In the genomic region with DNA sequence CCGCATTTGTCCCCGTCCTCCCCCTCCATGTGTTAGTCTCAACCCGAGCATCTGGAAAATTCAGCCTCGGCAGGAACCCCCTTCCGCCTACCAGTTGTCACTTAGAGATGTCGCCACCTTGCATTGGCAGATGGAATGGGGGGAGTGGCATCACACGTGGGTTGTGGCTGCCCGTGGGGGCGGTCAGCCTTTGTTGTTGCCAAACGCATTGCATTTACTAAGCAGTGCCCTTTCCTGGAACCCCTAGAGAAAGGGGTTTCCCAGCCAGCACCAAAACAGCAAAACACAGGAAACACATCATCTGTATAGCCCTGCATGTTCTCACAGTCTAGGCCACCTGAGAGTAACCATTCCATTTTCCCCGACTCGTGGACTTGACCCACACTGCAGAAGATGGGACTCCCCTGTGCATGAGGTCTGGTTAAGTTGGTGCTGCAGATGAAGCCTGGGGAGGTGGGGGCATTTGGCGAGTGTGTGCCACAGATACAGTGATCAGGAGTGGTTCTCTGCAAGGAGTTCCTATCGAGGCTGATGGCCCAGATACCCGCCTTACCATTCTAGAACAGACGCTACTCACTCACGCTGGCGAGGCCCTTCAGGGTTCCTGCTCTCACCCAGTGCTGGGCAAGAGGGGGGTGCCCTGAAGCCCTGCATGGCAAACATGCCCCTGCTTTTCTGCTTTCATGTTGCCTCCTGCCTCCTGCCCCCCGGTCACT, we compare ENCODE assay signal across 8 cellular contexts.
DNase-seq lines count a peak whose midpoint lies in the region; ATAC-seq lines count a peak whose summit lies in the region.

No MANE protein-coding gene starts in this region.

- DNase-seq in activated T-cell treated with anti-CD3 and anti-CD28 coated beads for 48 hours (ENCODE audit: low read depth) (peak; percentile 79), iris pigment epithelial cell (ENCODE audit: low read depth) (peak; percentile 28), NCI-H748 (lab: John Stamatoyannopoulos, UW; ENCODE audit: unreplicated experiment) (no peak), NCI-H2081 (lab: John Stamatoyannopoulos, UW) (no peak), NCI-H510A treated with DMSO at 0.1 percent for 48 hours (lab: John Stamatoyannopoulos, UW) (no peak)
- DNase-seq in stimulated activated CD8-positive, alpha-beta memory T cell treated with anti-CD3 and anti-CD28 coated beads, Interleukin-2, amount 100 ng/mL, for 48 hours (ENCODE audit: low read depth in 2 of 2) = peak; percentile 86

- ATAC-seq in HG03442 (IDR thresholded peaks at IDR 0.05; ENCODE audit: unreplicated experiment) (peak; percentile 55), GM21717 (IDR thresholded peaks at IDR 0.05; ENCODE audit: unreplicated experiment) (no peak)

Comparison
In these comparisons a context has a peak if more than half of its experiments do, and no peak if none do; other contexts are left out.
1. DNase-seq: peak in activated T-cell treated with anti-CD3 and anti-CD28 coated beads for 48 hours (single experiment), iris pigment epithelial cell (single experiment) and stimulated activated CD8-positive, alpha-beta memory T cell treated with anti-CD3 and anti-CD28 coated beads, Interleukin-2, amount 100 ng/mL, for 48 hours (2 of 2); none in NCI-H748 (single experiment), NCI-H2081 (0 of 2) and NCI-H510A treated with DMSO at 0.1 percent for 48 hours (single experiment).